10 cellular contexts compared by ENCODE assay signal in the genomic region with DNA sequence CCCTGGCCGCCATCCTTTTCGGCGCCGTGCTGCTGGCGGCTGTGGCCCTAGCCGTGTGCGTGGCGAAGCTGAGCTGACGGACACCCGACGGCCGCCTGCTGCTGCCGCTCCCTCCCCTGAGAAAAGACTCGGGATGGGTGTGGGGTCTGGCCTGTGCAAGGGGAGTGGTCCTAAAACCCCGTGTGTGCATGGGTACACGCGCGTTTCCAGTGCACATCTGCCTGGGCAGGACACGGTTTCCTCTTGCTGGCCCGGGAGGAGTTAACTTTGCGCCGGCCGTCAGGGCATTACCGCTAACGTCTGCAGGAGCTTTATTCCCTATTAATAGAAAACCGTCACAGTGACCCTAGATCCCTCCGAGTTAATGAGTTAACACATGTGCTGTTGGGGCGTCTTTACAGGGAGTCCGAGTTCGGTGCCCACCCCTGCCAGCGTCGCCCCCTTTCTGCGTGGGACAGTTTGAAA. TPM values are rescaled to one million over a fixed set of nuclear protein-coding genes. Genes with fewer than 3 reads are reported as not detected.
DNase-seq lines count a peak whose midpoint lies in the region; ATAC-seq and TF ChIP-seq lines count a peak whose summit lies in the region.
"Had no signal": no experiment of that assay in that cellular context is flagged by ENCODE, and none has a peak within 500 bp of the region (broad histone marks: within the 10 kb centered on the region; RNA-seq: fewer than 3 reads in every experiment).

No MANE protein-coding gene starts in this region.

- H3K36me3 Mint-ChIP-seq in activated T-helper 2 cell treated with anti-CD3 and anti-CD28 coated beads, Interferon-gamma antibody, Interleukin-2, Interleukin-4, amounts not matched to agents 10 μg/mL and 5 μg/mL and 100 μg/mL, durations not matched to agents 14 hours and 24 hours and 36 hours (ENCODE audit: low read depth) = peaks cover 1% of the 10 kb centered on the region

- no peak overlapping the region for H2BK15ac ChIP-seq in mesenchymal stem cell (ENCODE audit: low read depth, poor library complexity, severe bottlenecking)

- H4K8ac ChIP-seq in mesenchymal stem cell (ENCODE audit: low read length) = no peak overlapping the region

- H3K36me3 ChIP-seq in heart left ventricle (peaks cover 0 to 3% (median 0%) of the 10 kb centered on the region in 9 donors), mesenchymal stem cell (ENCODE audit: control insufficient read depth in 1 of 2, insufficient read depth in 2 of 2, low read depth in 1 of 2, low read length in 2 of 2) (no peaks in the 10 kb centered on the region), thymus (ENCODE audit: control insufficient read depth, insufficient read depth) (no peaks in the 10 kb centered on the region)

- no peaks in the 10 kb centered on the region for H3K9me3 Mint-ChIP-seq in activated T-helper 2 cell treated with anti-CD3 and anti-CD28 coated beads, Interferon-gamma antibody, Interleukin-2, Interleukin-4, amounts not matched to agents 10 μg/mL and 5 μg/mL and 100 μg/mL, durations not matched to agents 14 hours and 24 hours and 36 hours

- H3K23ac ChIP-seq in mesenchymal stem cell (ENCODE audit: low read length in 2 of 2) = peak overlapping the region in 1 of 2 experiments; percentile 98

- TF ChIP-seq POLR2A in heart left ventricle (IDR thresholded peaks at IDR 0.05) = no peak

- H3K79me1 ChIP-seq in mesenchymal stem cell (replicated peaks; ENCODE audit: low read length, poor library complexity, severe bottlenecking) = peaks cover 8% of the 10 kb centered on the region

- peak overlapping the region in 1 of 2 experiments; percentile 37 for H3K14ac ChIP-seq in mesenchymal stem cell (ENCODE audit: low read length in 2 of 2)

- H3K27ac Mint-ChIP-seq in activated T-helper 2 cell treated with anti-CD3 and anti-CD28 coated beads, Interferon-gamma antibody, Interleukin-2, Interleukin-4, amounts not matched to agents 10 μg/mL and 5 μg/mL and 100 μg/mL, durations not matched to agents 14 hours and 24 hours and 36 hours = no peak overlapping the region

- H3K4me2 ChIP-seq in mesenchymal stem cell (ENCODE audit: low read length, poor library complexity, severe bottlenecking) = no peak overlapping the region

- peaks cover 21% of the 10 kb centered on the region for H3K27me3 Mint-ChIP-seq in activated T-helper 2 cell treated with anti-CD3 and anti-CD28 coated beads, Interferon-gamma antibody, Interleukin-2, Interleukin-4, amounts not matched to agents 10 μg/mL and 5 μg/mL and 100 μg/mL, durations not matched to agents 14 hours and 24 hours and 36 hours (ENCODE audit: low read depth)

- H2BK12ac ChIP-seq in mesenchymal stem cell (ENCODE audit: low read length in 2 of 2) = no peak overlapping the region

- H3K27ac ChIP-seq in heart left ventricle (peak overlapping the region in 10 of 12 donors; percentile 1 to 94 (median 78)), right cardiac atrium (ENCODE audit: low read length) (no peak overlapping the region), mesenchymal stem cell (ENCODE audit: low read length, poor library complexity, severe bottlenecking) (no peak overlapping the region), thymus (ENCODE audit: low read depth) (no peak overlapping the region)

- H3K27me3 ChIP-seq in heart left ventricle = peaks cover 0 to 23% (median 13%) of the 10 kb centered on the region in 9 donors
- no peaks in the 10 kb centered on the region for H3K27me3 ChIP-seq in right cardiac atrium (ENCODE audit: control insufficient read depth, insufficient read depth)
- H3K27me3 ChIP-seq in mesenchymal stem cell (ENCODE audit: control insufficient read depth in 1 of 2, insufficient read depth in 1 of 2, low read length in 2 of 2) = peaks cover 28 to 29% of the 10 kb centered on the region in 2 experiments
- peaks cover 41% of the 10 kb centered on the region for H3K27me3 ChIP-seq in thymus (ENCODE audit: control insufficient read depth, insufficient read depth)

- no peak overlapping the region for H3K9ac ChIP-seq in mesenchymal stem cell (ENCODE audit: low read length)

- H3K9me3 ChIP-seq in heart left ventricle (no peaks in the 10 kb centered on the region), right cardiac atrium (ENCODE audit: control insufficient read depth, low read length) (no peaks in the 10 kb centered on the region), mesenchymal stem cell (ENCODE audit: control insufficient read depth, low read length) (no peaks in the 10 kb centered on the region), thymus (ENCODE audit: control insufficient read depth) (no peaks in the 10 kb centered on the region)

- H3K4ac ChIP-seq in mesenchymal stem cell (ENCODE audit: low read depth in 1 of 2, low read length in 2 of 2) = no peak overlapping the region

- peaks cover 25% of the 10 kb centered on the region for H3K4me1 Mint-ChIP-seq in activated T-helper 2 cell treated with anti-CD3 and anti-CD28 coated beads, Interferon-gamma antibody, Interleukin-2, Interleukin-4, amounts not matched to agents 10 μg/mL and 5 μg/mL and 100 μg/mL, durations not matched to agents 14 hours and 24 hours and 36 hours (ENCODE audit: low read depth)

- H3K18ac ChIP-seq in mesenchymal stem cell (ENCODE audit: low read depth in 1 of 2, low read length in 2 of 2) = no peak overlapping the region

- no peak overlapping the region for H2AK5ac ChIP-seq in mesenchymal stem cell (ENCODE audit: low read length, severe bottlenecking)

- ATAC-seq in heart left ventricle (no peak), right cardiac atrium (no peak)

- H2BK120ac ChIP-seq in mesenchymal stem cell (ENCODE audit: low read depth, low read length) = no peak overlapping the region

- TF ChIP-seq CTCF in heart left ventricle (IDR thresholded peaks at IDR 0.05) = no peak

- peaks cover 0 to 46% (median 32%) of the 10 kb centered on the region in 12 donors for H3K4me1 ChIP-seq in heart left ventricle
- H3K4me1 ChIP-seq in right cardiac atrium (ENCODE audit: control insufficient read depth, insufficient read depth, low read length) = peaks cover 4% of the 10 kb centered on the region
- peaks cover 31% of the 10 kb centered on the region for H3K4me1 ChIP-seq in mesenchymal stem cell (ENCODE audit: control insufficient read depth, insufficient read depth, low read depth, low read length)
- peaks cover 24% of the 10 kb centered on the region for H3K4me1 ChIP-seq in thymus (ENCODE audit: control insufficient read depth, insufficient read depth, low read length)

- no peak overlapping the region for H2BK5ac ChIP-seq in mesenchymal stem cell (ENCODE audit: low read depth, low read length, poor library complexity, severe bottlenecking)

- H4K91ac ChIP-seq in mesenchymal stem cell (ENCODE audit: low read length) = no peak overlapping the region

- intact Hi-C loops in heart left ventricle (cut with DNase I) (loop anchor here in 1 of 10 donors (10.0 kb wide), 1 partner anchor 92 kb away; a partner anchor contains a TSS), right cardiac atrium (cut with DNase I) (no loop called here)
- intact Hi-C loops in activated T-helper 2 cell treated with anti-CD3 and anti-CD28 coated beads, Interferon-gamma antibody, Interleukin-2, Interleukin-4, amounts not matched to agents 10 μg/mL and 5 μg/mL and 100 μg/mL, durations not matched to agents 14 hours and 24 hours and 36 hours (cut with micrococcal nuclease) = loop anchor here (10.0 kb wide), 1 partner anchor 1498 kb away; a partner anchor contains a TSS

- peak overlapping the region; percentile 98 for H2AFZ ChIP-seq in mesenchymal stem cell (ENCODE audit: low read depth, low read length)

- 15 to 26% (median 21%) methylated on average over 10 to 33 of the region's 33 CpGs for WGBS in heart left ventricle, 4 donors
- 22% methylated on average over 33 of the region's 33 CpGs for WGBS in right cardiac atrium
- WGBS in mesenchymal stem cell = 31% methylated on average over 33 of the region's 33 CpGs
- WGBS in thymus = 19% methylated on average over 33 of the region's 33 CpGs

- peak overlapping the region; percentile 48 for H3K4me3 Mint-ChIP-seq in activated T-helper 2 cell treated with anti-CD3 and anti-CD28 coated beads, Interferon-gamma antibody, Interleukin-2, Interleukin-4, amounts not matched to agents 10 μg/mL and 5 μg/mL and 100 μg/mL, durations not matched to agents 14 hours and 24 hours and 36 hours (ENCODE audit: low read depth)

- H3K4me3 ChIP-seq in heart left ventricle (peak overlapping the region; percentile 15 to 100 (median 86)), right cardiac atrium (ENCODE audit: low read length) (no peak overlapping the region), mesenchymal stem cell (ENCODE audit: insufficient read depth in 1 of 2, low read depth in 1 of 2, low read length in 2 of 2) (no peak overlapping the region), thymus (ENCODE audit: low read length) (peak overlapping the region; percentile 77)

- DNase-seq in heart left ventricle (no peak), right cardiac atrium (no peak), mesenchymal stem cell (no peak), NCI-H69 (lab: John Stamatoyannopoulos, UW) (no peak), dedifferentiated amniotic fluid mesenchymal stem cell (ENCODE audit: extremely low spot score) (no peak)
- no peak for DNase-seq in activated T-helper 2 cell treated with anti-CD3 and anti-CD28 coated beads, Interferon-gamma antibody, Interleukin-2, Interleukin-4, amounts not matched to agents 10 μg/mL and 5 μg/mL and 100 μg/mL, durations not matched to agents 14 hours and 24 hours and 36 hours (ENCODE audit: low spot score)
- DNase-seq in central memory CD4-positive, alpha-beta T cell = no peak
- DNase-seq: activated gamma-delta T cell had no signal

RNA-seq across cellular contexts. Expression of a gene that starts 1.3 kb away (rescaled TPM):
- total RNA-seq in heart left ventricle (10 to 100 TPM in 2 of 9 donors, 1 to 10 TPM in 7; 2.6 to 11.2 (median 4.5) TPM), right cardiac atrium (1 to 10 TPM; 1.7 to 6.6 (median 3.8) TPM)
- polyA plus RNA-seq in heart left ventricle (1 to 10 TPM in 1 of 2 donors, under 1 TPM in 1; 0.83 to 3.4 TPM), right cardiac atrium (1.2 TPM), thymus (0.11 TPM)
- total RNA-seq in activated T-helper 2 cell treated with anti-CD3 and anti-CD28 coated beads, Interferon-gamma antibody, Interleukin-2, Interleukin-4, amounts not matched to agents 10 μg/mL and 5 μg/mL and 100 μg/mL, durations not matched to agents 14 hours and 24 hours and 36 hours = 0.21 TPM in 2 replicates
- 0.08 TPM for polyA plus RNA-seq in mesenchymal stem cell (2013, experiment 1 of 2)
- polyA plus RNA-seq in mesenchymal stem cell (2013, experiment 2 of 2) = 0.11 TPM

RNA-seq across cellular contexts. Expression of a gene that starts 1.9 kb away (rescaled TPM):
- total RNA-seq in heart left ventricle (10 to 100 TPM; 14.6 to 47.5 (median 23.6) TPM), right cardiac atrium (10 to 100 TPM; 16.0 to 27.9 (median 23.0) TPM)
- polyA plus RNA-seq in heart left ventricle (10 to 100 TPM in 1 of 2 donors, 1 to 10 TPM in 1; 5.8 to 14.1 TPM), right cardiac atrium (8.4 TPM), thymus (19.1 TPM)
- total RNA-seq in activated T-helper 2 cell treated with anti-CD3 and anti-CD28 coated beads, Interferon-gamma antibody, Interleukin-2, Interleukin-4, amounts not matched to agents 10 μg/mL and 5 μg/mL and 100 μg/mL, durations not matched to agents 14 hours and 24 hours and 36 hours = 35.6 and 38.3 TPM in 2 replicates
- 14.2 TPM for polyA plus RNA-seq in mesenchymal stem cell (2013, experiment 1 of 2)
- polyA plus RNA-seq in mesenchymal stem cell (2013, experiment 2 of 2) = 14.2 TPM

RNA-seq across cellular contexts. Expression of a gene that starts 14.7 kb away (rescaled TPM):
- total RNA-seq in heart left ventricle (10 to 100 TPM; 15.2 to 31.3 (median 20.7) TPM), right cardiac atrium (10 to 100 TPM in 3 of 4 donors, 1 to 10 TPM in 1; 9.3 to 16.9 (median 14.0) TPM)
- polyA plus RNA-seq in heart left ventricle (10 to 100 TPM; 12.5 to 13.3 TPM), right cardiac atrium (12.3 TPM), thymus (11.1 TPM)
- 25.0 and 25.6 TPM in 2 replicates for total RNA-seq in activated T-helper 2 cell treated with anti-CD3 and anti-CD28 coated beads, Interferon-gamma antibody, Interleukin-2, Interleukin-4, amounts not matched to agents 10 μg/mL and 5 μg/mL and 100 μg/mL, durations not matched to agents 14 hours and 24 hours and 36 hours
- polyA plus RNA-seq in mesenchymal stem cell (2013, experiment 1 of 2) = 6.2 TPM
- 6.4 TPM for polyA plus RNA-seq in mesenchymal stem cell (2013, experiment 2 of 2)

RNA-seq across cellular contexts. Expression of a gene that starts 42.6 kb away (rescaled TPM):
- total RNA-seq in heart left ventricle (under 1 TPM in 5 of 9 donors, not detected in 4; 0.10 to 0.63 (median 0.29) TPM), right cardiac atrium (1 to 10 TPM in 1 of 4 donors, under 1 TPM in 3; 0.06 to 1.0 (median 0.13) TPM)
- polyA plus RNA-seq in heart left ventricle (under 1 TPM in 1 of 2 donors, not detected in 1; 0.06 TPM), right cardiac atrium (not detected), thymus (0.48 TPM)
- 0.07 TPM in 1 of 2 replicates, not detected in the other for total RNA-seq in activated T-helper 2 cell treated with anti-CD3 and anti-CD28 coated beads, Interferon-gamma antibody, Interleukin-2, Interleukin-4, amounts not matched to agents 10 μg/mL and 5 μg/mL and 100 μg/mL, durations not matched to agents 14 hours and 24 hours and 36 hours
- polyA plus RNA-seq in mesenchymal stem cell (2013, experiment 1 of 2) = 0.10 TPM
- 0.05 TPM for polyA plus RNA-seq in mesenchymal stem cell (2013, experiment 2 of 2)
- total RNA-seq: OCI-LY7 had no signal

Comparison
In these comparisons a context has a peak if more than half of its experiments do, and no peak if none do; other contexts are left out.
1. H3K27ac ChIP-seq: peak in heart left ventricle (10 of 12); none in right cardiac atrium (single experiment), mesenchymal stem cell (single experiment) and thymus (single experiment).
2. H3K4me3 ChIP-seq: peak in heart left ventricle (12 of 12) and thymus (single experiment); none in right cardiac atrium (single experiment) and mesenchymal stem cell (0 of 2).